In the genomic region with DNA sequence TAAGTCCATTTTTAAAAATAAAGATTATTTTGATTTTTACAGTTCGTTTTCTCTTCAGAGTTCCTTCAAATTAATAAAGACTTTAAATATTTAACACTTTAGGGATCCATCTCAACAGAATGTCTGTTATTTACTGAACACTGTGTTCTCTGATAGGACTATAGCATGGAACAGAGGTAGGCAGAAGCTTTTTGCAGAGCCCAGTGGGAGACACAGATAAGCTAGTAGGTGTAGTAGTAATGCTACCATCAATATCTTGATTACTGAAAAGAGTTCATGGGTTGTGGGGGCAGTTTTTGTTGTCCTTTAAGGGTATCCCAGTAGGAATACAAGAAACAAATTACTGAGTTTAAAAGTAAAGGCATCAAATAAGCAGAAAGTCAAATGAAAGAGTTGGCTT, we compare ENCODE assay signal across 11 cellular contexts.
"Had no signal": no experiment of that assay in that cellular context is flagged by ENCODE, and none has a peak within 500 bp of the region (broad histone marks: within the 10 kb centered on the region; RNA-seq: fewer than 3 reads in every experiment).

No MANE protein-coding gene starts in this region.

- H3K4me2 ChIP-seq: GM23338 had no signal

- FAIRE-seq: H1, H54 had no signal

- ATAC-seq: GM23338, HCT116 had no signal

- DNase-seq: GM23248, GOT3, H7, H9, HCEC 1CT, HFFc6 had no signal

- H3K4me3 ChIP-seq: GM23248, GM23338, HAP-1 had no signal

- H3K4me1 ChIP-seq: HAP-1 had no signal

- H3K9me3 ChIP-seq: HAP-1 had no signal

- H3K36me3 ChIP-seq: HAP-1 had no signal

- H2AFZ ChIP-seq: GM23248, GM23338 had no signal

- H3K27ac ChIP-seq: GM23248 had no signal

- H3K9ac ChIP-seq: GM23248 had no signal
